Comparison of ENCODE assay signal across 8 cellular contexts in genomic region chr7:155296006-155296787, GRCh38. TPM values are rescaled to one million over a fixed set of nuclear protein-coding genes. Genes with fewer than 3 reads are reported as not detected.
DNase-seq lines count a peak whose midpoint lies in the region; ATAC-seq and TF ChIP-seq lines count a peak whose summit lies in the region.

No MANE protein-coding gene starts in this region.

- ATAC-seq in activated CD8-positive, alpha-beta T cell treated with anti-CD3 and anti-CD28 coated beads, Interleukin-2, amount 10 ng/mL, durations not matched to agents 7 days and 5 days, result no peak
- ATAC-seq in stimulated activated naive CD8-positive, alpha-beta T cell treated with anti-CD3 and anti-CD28 coated beads, Interleukin-15, amount 100 ng/mL, for 72 hours, result no peak
- ATAC-seq in GM19023 (IDR thresholded peaks at IDR 0.05; ENCODE audit: unreplicated experiment), result no peak

- H3K4me1 ChIP-seq in iPS-15b (ENCODE audit: control insufficient read depth, insufficient read depth, low read length), result peaks cover 13% of the 10 kb centered on the region

- in situ Hi-C loops in GM13977 (cut with MboI; ENCODE audit: low pct_unique_long_range_greater_than_20kb, low sequenced_read_pairs, unreplicated experiment), result no loop called here

- CTCF ChIA-PET in activated CD8-positive, alpha-beta T cell treated with anti-CD3 and anti-CD28 coated beads, Interleukin-2, amount 10 ng/mL, durations not matched to agents 7 days and 5 days (lab: Charles Lee), result interaction anchor here (0.9 to 2.2 kb wide), 6 partner anchors 49 to 368 kb away, joined by 3 to 9 read pairs (median 4); no protein-coding TSS in a partner anchor

- TF ChIP-seq CTCF in GM13977 (IDR thresholded peaks at IDR 0.05; ENCODE audit: extremely low read depth, insufficient read depth, missing control alignments), result no peak

- no peaks in the 10 kb centered on the region for H3K36me3 ChIP-seq in iPS-15b (ENCODE audit: control insufficient read depth, insufficient read depth, low read length)

- POLR2A ChIA-PET in activated CD8-positive, alpha-beta T cell treated with anti-CD3 and anti-CD28 coated beads, Interleukin-2, amount 10 ng/mL, durations not matched to agents 7 days and 5 days (lab: Charles Lee), result interaction anchor here (0.6 to 5.5 kb wide), 10 partner anchors 11 to 474 kb away, joined by 3 to 106 read pairs (median 5); partner anchors contain the start of gene PAXIP1

- H3K9me3 ChIP-seq in iPS-15b (ENCODE audit: control insufficient read depth, insufficient read depth, low read length), result no peaks in the 10 kb centered on the region

- peak overlapping the region; percentile 92 for H3K4me3 Mint-ChIP-seq in activated CD4-positive, alpha-beta T cell treated with anti-CD3 and anti-CD28 coated beads, Interleukin-2, amount 10 ng/mL, durations not matched to agents 24 days and 14 days
- H3K4me3 Mint-ChIP-seq in activated CD8-positive, alpha-beta T cell treated with anti-CD3 and anti-CD28 coated beads, Interleukin-2, amount 10 ng/mL, durations not matched to agents 7 days and 5 days, result peak overlapping the region; percentile 73
- peak overlapping the region; percentile 72 to 83 for H3K4me3 Mint-ChIP-seq in stimulated activated naive CD8-positive, alpha-beta T cell treated with anti-CD3 and anti-CD28 coated beads, Interleukin-15, amount 100 ng/mL, for 72 hours

- H3K9me3 Mint-ChIP-seq in activated CD4-positive, alpha-beta T cell treated with anti-CD3 and anti-CD28 coated beads, Interleukin-2, amount 10 ng/mL, durations not matched to agents 24 days and 14 days, result no peaks in the 10 kb centered on the region
- no peaks in the 10 kb centered on the region for H3K9me3 Mint-ChIP-seq in activated CD8-positive, alpha-beta T cell treated with anti-CD3 and anti-CD28 coated beads, Interleukin-2, amount 10 ng/mL, durations not matched to agents 7 days and 5 days (ENCODE audit: insufficient read depth)
- H3K9me3 Mint-ChIP-seq in stimulated activated naive CD8-positive, alpha-beta T cell treated with anti-CD3 and anti-CD28 coated beads, Interleukin-15, amount 100 ng/mL, for 72 hours, result no peaks in the 10 kb centered on the region

- peak overlapping the region; percentile 73 for H3K4me3 ChIP-seq in iPS-15b (ENCODE audit: low read depth, low read length)

- peaks cover 44% of the 10 kb centered on the region for H3K4me1 Mint-ChIP-seq in activated CD4-positive, alpha-beta T cell treated with anti-CD3 and anti-CD28 coated beads, Interleukin-2, amount 10 ng/mL, durations not matched to agents 24 days and 14 days
- peaks cover 49% of the 10 kb centered on the region for H3K4me1 Mint-ChIP-seq in activated CD8-positive, alpha-beta T cell treated with anti-CD3 and anti-CD28 coated beads, Interleukin-2, amount 10 ng/mL, durations not matched to agents 7 days and 5 days (ENCODE audit: low read depth)
- H3K4me1 Mint-ChIP-seq in stimulated activated naive CD8-positive, alpha-beta T cell treated with anti-CD3 and anti-CD28 coated beads, Interleukin-15, amount 100 ng/mL, for 72 hours, result peaks cover 48% of the 10 kb centered on the region

- H3K27me3 ChIP-seq in iPS-15b (ENCODE audit: control insufficient read depth, insufficient read depth, low read length), result peaks cover 5% of the 10 kb centered on the region

- peak overlapping the region; percentile 95 for H3K27ac Mint-ChIP-seq in activated CD4-positive, alpha-beta T cell treated with anti-CD3 and anti-CD28 coated beads, Interleukin-2, amount 10 ng/mL, durations not matched to agents 24 days and 14 days
- H3K27ac Mint-ChIP-seq in activated CD8-positive, alpha-beta T cell treated with anti-CD3 and anti-CD28 coated beads, Interleukin-2, amount 10 ng/mL, durations not matched to agents 7 days and 5 days, result peak overlapping the region; percentile 91
- peak overlapping the region; percentile 62 to 64 for H3K27ac Mint-ChIP-seq in stimulated activated naive CD8-positive, alpha-beta T cell treated with anti-CD3 and anti-CD28 coated beads, Interleukin-15, amount 100 ng/mL, for 72 hours

- H3K9ac ChIP-seq in iPS-15b (ENCODE audit: low read depth, low read length), result peak overlapping the region; percentile 73

- no peak for DNase-seq in activated CD4-positive, alpha-beta T cell treated with anti-CD3 and anti-CD28 coated beads, Interleukin-2, amount 10 ng/mL, durations not matched to agents 24 days and 14 days
- DNase-seq in activated CD4-positive, alpha-beta T cell treated with anti-CD3 and anti-CD28 coated beads for 48 hours, result no peak
- DNase-seq in activated CD8-positive, alpha-beta T cell treated with anti-CD3 and anti-CD28 coated beads, Interleukin-2, amount 10 ng/mL, durations not matched to agents 7 days and 5 days, result no peak
- DNase-seq in stimulated activated naive CD8-positive, alpha-beta T cell treated with anti-CD3 and anti-CD28 coated beads, Interleukin-15, amount 100 ng/mL, for 72 hours, result no peak
- no peak for DNase-seq in NOMO-1 treated with DMSO at 0.1 percent for 48 hours (lab: John Stamatoyannopoulos, UW; ENCODE audit: unreplicated experiment)
- DNase-seq in GM13977 (ENCODE audit: low spot score), result no peak

- H3K36me3 Mint-ChIP-seq in activated CD4-positive, alpha-beta T cell treated with anti-CD3 and anti-CD28 coated beads, Interleukin-2, amount 10 ng/mL, durations not matched to agents 24 days and 14 days (ENCODE audit: low read depth), result peaks cover 36% of the 10 kb centered on the region
- peaks cover 34% of the 10 kb centered on the region for H3K36me3 Mint-ChIP-seq in activated CD8-positive, alpha-beta T cell treated with anti-CD3 and anti-CD28 coated beads, Interleukin-2, amount 10 ng/mL, durations not matched to agents 7 days and 5 days (ENCODE audit: low read depth)

- intact Hi-C loops in activated CD4-positive, alpha-beta T cell treated with anti-CD3 and anti-CD28 coated beads, Interleukin-2, amount 10 ng/mL, durations not matched to agents 24 days and 14 days (cut with micrococcal nuclease), result loop anchor here (5.0 kb wide), 2 partner anchors 346 to 466 kb away; partner anchors contain the start of gene RBM33

- no peaks in the 10 kb centered on the region for H3K27me3 Mint-ChIP-seq in activated CD4-positive, alpha-beta T cell treated with anti-CD3 and anti-CD28 coated beads, Interleukin-2, amount 10 ng/mL, durations not matched to agents 24 days and 14 days
- H3K27me3 Mint-ChIP-seq in activated CD8-positive, alpha-beta T cell treated with anti-CD3 and anti-CD28 coated beads, Interleukin-2, amount 10 ng/mL, durations not matched to agents 7 days and 5 days (ENCODE audit: low read depth), result peaks cover 8% of the 10 kb centered on the region
- H3K27me3 Mint-ChIP-seq in stimulated activated naive CD8-positive, alpha-beta T cell treated with anti-CD3 and anti-CD28 coated beads, Interleukin-15, amount 100 ng/mL, for 72 hours, result peaks cover 17% of the 10 kb centered on the region

RNA-seq across cellular contexts. Expression of gene INSIG1, which starts 1.5 kb away (rescaled TPM):
- total RNA-seq in activated CD4-positive, alpha-beta T cell treated with anti-CD3 and anti-CD28 coated beads, Interleukin-2, amount 10 ng/mL, durations not matched to agents 24 days and 14 days, result 114 and 121 TPM in 2 replicates
- 10 to 100 TPM; 83.9 to 89.1 TPM for total RNA-seq in activated CD8-positive, alpha-beta T cell treated with anti-CD3 and anti-CD28 coated beads, Interleukin-2, amount 10 ng/mL, durations not matched to agents 7 days and 5 days
